ENCODE assay signal across 29 cellular contexts in the genomic region with DNA sequence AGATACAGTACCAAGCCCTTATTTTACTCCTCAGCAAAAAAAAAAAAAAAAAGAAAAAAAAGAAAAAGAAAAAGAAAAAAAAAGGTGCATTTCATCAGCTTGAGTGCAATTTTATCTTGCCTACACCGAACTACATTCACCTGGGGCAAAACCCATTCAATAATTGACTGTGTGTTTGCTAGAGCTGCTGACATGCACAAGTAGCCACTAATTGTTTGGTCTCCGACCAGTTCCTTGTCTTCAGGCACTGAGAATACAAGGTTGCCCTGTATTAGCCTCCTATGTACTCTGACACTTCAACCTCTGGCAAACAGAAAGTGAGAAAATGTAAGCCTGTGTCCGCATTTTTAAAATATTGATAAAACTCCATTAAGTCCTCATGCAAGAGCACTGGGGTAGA.
"Had no signal": no experiment of that assay in that cellular context is flagged by ENCODE, and none has a peak within 500 bp of the region (broad histone marks: within the 10 kb centered on the region; RNA-seq: fewer than 3 reads in every experiment).

No MANE protein-coding gene starts in this region.

- H3K4me1 ChIP-seq: colonic mucosa, gastroesophageal sphincter, lower lobe of right lung, psoas muscle, right lobe of liver, thyroid gland, vagina had no signal

- H3K27ac ChIP-seq: colonic mucosa, epithelial cell of prostate, gastroesophageal sphincter, heart left ventricle, lower lobe of right lung, ovary, psoas muscle, right lobe of liver, stomach, thyroid gland, vagina had no signal

- ATAC-seq: esophagus mucosa; gastroesophageal sphincter; heart left ventricle; left colon; left ventricle myocardium superior; lower lobe of right lung; naive thymus-derived CD8-positive, alpha-beta T cell; psoas muscle; right lobe of liver; stimulated activated effector memory CD8-positive, alpha-beta T cell treated with anti-CD3 and anti-CD28 coated beads, Interleukin-12 subunit alpha, Interleukin-12 subunit beta, amount 100 ng/mL, for 72 hours had no signal

- H3K9me3 ChIP-seq: colonic mucosa, gastroesophageal sphincter, heart left ventricle, lower lobe of right lung, ovary, psoas muscle, right lobe of liver, stomach, thyroid gland, vagina had no signal

- H3K36me3 ChIP-seq: colonic mucosa, gastroesophageal sphincter, heart left ventricle, lower lobe of right lung, ovary, right lobe of liver, stomach, thyroid gland, vagina had no signal

- H3K4me3 ChIP-seq: colonic mucosa, gastroesophageal sphincter, heart left ventricle, lower lobe of right lung, ovary, psoas muscle, right lobe of liver, smooth muscle cell, stomach, thyroid gland, vagina had no signal

- DNase-seq: colonic mucosa; effector CD8-positive, alpha-beta T cell; endodermal cell; foreskin fibroblast; heart left ventricle; hippocampal formation; kidney glomerular epithelial cell; left colon; left ventricle myocardium superior; lower lobe of right lung; naive thymus-derived CD8-positive, alpha-beta T cell; occipital lobe; ovary; posterior cingulate gyrus; psoas muscle; right lobe of liver; stimulated activated CD4-positive, alpha-beta T cell treated with anti-CD3 and anti-CD28 coated beads, Interleukin-12 subunit alpha, Interleukin-12 subunit beta, amount 100 ng/mL, for 4 hours; stimulated activated CD4-positive, alpha-beta T cell treated with anti-CD3 and anti-CD28 coated beads, Interleukin-1b, Interleukin-23, amount 100 ng/mL, for 48 hours; stimulated activated CD4-positive, alpha-beta T cell treated with anti-CD3 and anti-CD28 coated beads, Interleukin-4, amount 100 ng/mL, for 24 hours; stimulated activated naive CD4-positive, alpha-beta T cell treated with Interleukin-2 at 50 U/mL for 16 hours; stomach; thyroid gland; trophoblast cell had no signal

- H3K27me3 ChIP-seq: colonic mucosa, gastroesophageal sphincter, heart left ventricle, ovary, right lobe of liver, stomach, thyroid gland, vagina had no signal
